8 cellular contexts compared by ENCODE assay signal in the genomic region with DNA sequence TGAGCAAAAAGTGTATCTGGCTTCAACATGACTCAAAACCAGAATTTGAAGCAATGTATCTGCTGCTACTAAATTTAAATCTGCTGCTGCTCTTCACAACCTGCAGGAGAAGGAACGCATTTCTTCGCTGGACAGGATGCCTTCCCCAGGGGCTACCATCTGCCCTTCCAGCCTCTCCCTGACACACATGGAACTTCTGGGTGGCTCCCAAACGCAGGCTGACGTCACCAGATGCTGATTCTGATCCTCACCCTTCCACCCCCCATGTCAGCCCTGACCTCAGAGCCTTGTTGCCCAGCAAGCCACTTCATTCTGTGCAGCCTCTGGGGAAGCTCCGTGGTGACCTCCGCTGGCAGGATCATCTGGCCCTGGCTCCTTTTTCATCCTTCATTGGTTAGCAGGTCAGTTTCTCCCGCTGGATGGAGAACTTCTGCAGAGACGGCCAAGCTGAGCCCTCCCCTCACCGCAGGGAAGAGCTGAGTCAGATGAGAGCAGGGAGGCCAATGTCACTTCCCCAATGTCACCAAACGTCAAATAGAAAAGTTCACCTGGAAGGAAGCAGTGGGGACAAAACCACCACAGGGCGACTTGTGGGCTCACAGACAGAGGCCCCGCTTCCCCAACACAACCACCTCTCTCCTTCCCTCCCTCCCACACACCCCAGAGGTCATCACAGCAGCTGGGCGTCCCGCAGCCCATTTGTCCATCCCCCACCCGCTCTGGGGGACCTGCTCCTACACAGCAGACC. TPM values are rescaled to one million over a fixed set of nuclear protein-coding genes. Genes with fewer than 3 reads are reported as not detected.
A peak's percentile ranks its signal among the peaks of the same experiment; 100 is the strongest.
DNase-seq lines count a peak whose midpoint lies in the region; ATAC-seq lines count a peak whose summit lies in the region.

No MANE protein-coding gene starts in this region.

- peaks cover 5% of the 10 kb centered on the region for H3K27me3 ChIP-seq in CD8-positive, alpha-beta memory T cell (ENCODE audit: insufficient read depth, low read length, poor library complexity, severe bottlenecking)

- peaks cover 21 to 61% of the 10 kb centered on the region in 2 donors for H3K27me3 Mint-ChIP-seq in CD8-positive, alpha-beta memory T cell

- DNase-seq in ELF-1 (ENCODE audit: low read depth, low spot score) (peak; percentile 64), SIG-M5 treated with dmso at 0.1 percent for 504 hours (lab: John Stamatoyannopoulos, UW; ENCODE audit: unreplicated experiment) (peak; percentile 83), left cardiac atrium (peak; percentile 50), DMS79 (lab: John Stamatoyannopoulos, UW) (no peak), retina (no peak)
- DNase-seq in CD8-positive, alpha-beta memory T cell, result no peak

- H3K36me3 Mint-ChIP-seq in CD8-positive, alpha-beta memory T cell, result no peaks in the 10 kb centered on the region

- no peaks in the 10 kb centered on the region for H3K9me3 Mint-ChIP-seq in CD8-positive, alpha-beta memory T cell

- intact Hi-C loops in left cardiac atrium (cut with DNase I), result no loop called here

- H3K4me3 Mint-ChIP-seq in CD8-positive, alpha-beta memory T cell, result no peak overlapping the region

- no peaks in the 10 kb centered on the region for H3K4me1 ChIP-seq in CD8-positive, alpha-beta memory T cell (ENCODE audit: insufficient read depth, low read length)

- H3K27ac ChIP-seq in CD8-positive, alpha-beta memory T cell (ENCODE audit: low read depth, low read length), result no peak overlapping the region

- ATAC-seq in GM19452 (IDR thresholded peaks at IDR 0.05; ENCODE audit: unreplicated experiment) (peak; percentile 85), HG03280 (IDR thresholded peaks at IDR 0.05; ENCODE audit: unreplicated experiment) (peak; percentile 69), left cardiac atrium (peak; percentile 46 to 59)

- POLR2A ChIA-PET in CD8-positive, alpha-beta memory T cell (lab: Charles Lee), result no interaction called here

- H3K9me3 ChIP-seq in CD8-positive, alpha-beta memory T cell (ENCODE audit: low read length), result no peaks in the 10 kb centered on the region

- H3K36me3 ChIP-seq in CD8-positive, alpha-beta memory T cell (ENCODE audit: insufficient read depth, low read length), result no peaks in the 10 kb centered on the region

- no peak overlapping the region for H3K4me3 ChIP-seq in CD8-positive, alpha-beta memory T cell (ENCODE audit: low read length)

- H3K27ac Mint-ChIP-seq in CD8-positive, alpha-beta memory T cell, result peak overlapping the region in 3 of 8 donors; percentile 6 to 50 (median 17)

- H3K4me1 Mint-ChIP-seq in CD8-positive, alpha-beta memory T cell, result peaks cover 8 to 12% (median 8%) of the 10 kb centered on the region in 3 donors

- CTCF ChIA-PET in CD8-positive, alpha-beta memory T cell (lab: Charles Lee), result no interaction called here

RNA-seq across cellular contexts. Expression of gene RAB20, which starts 14.0 kb away (rescaled TPM):
- total RNA-seq in left cardiac atrium, result 10 to 100 TPM; 12.7 to 24.3 TPM
- 1 to 10 TPM in 1 of 2 experiments, under 1 TPM in 1; 0.84 to 1.2 TPM for total RNA-seq in CD8-positive, alpha-beta memory T cell
- 2.7 TPM for polyA plus RNA-seq in CD8-positive, alpha-beta memory T cell

RNA-seq across cellular contexts. Expression of gene NAXD, which starts 39.8 kb away (rescaled TPM):
- 10 to 100 TPM; 23.7 to 27.0 TPM for total RNA-seq in left cardiac atrium
- 10 to 100 TPM; 19.9 to 20.7 TPM for total RNA-seq in CD8-positive, alpha-beta memory T cell
- polyA plus RNA-seq in CD8-positive, alpha-beta memory T cell, result 17.0 TPM

Comparison
In these comparisons a context has a peak if more than half of its experiments do, and no peak if none do; other contexts are left out.
1. DNase-seq: peak in ELF-1 (single experiment), SIG-M5 treated with dmso at 0.1 percent for 504 hours (single experiment) and left cardiac atrium (single experiment); none in DMS79 (single experiment), retina (single experiment) and CD8-positive, alpha-beta memory T cell (0 of 5).
2. RNA of gene RAB20, which starts 14.0 kb away (total RNA-seq): 12.7 to 24.3 TPM in left cardiac atrium; 0.84 to 1.2 TPM in CD8-positive, alpha-beta memory T cell; every median in the first group is over 4 times any median in the second.
3. Peak in every context shown above with its lines, with median percentiles within 50 percentile points of each other: ATAC-seq.